ENCODE assay signal across 32 cellular contexts in the genomic region with DNA sequence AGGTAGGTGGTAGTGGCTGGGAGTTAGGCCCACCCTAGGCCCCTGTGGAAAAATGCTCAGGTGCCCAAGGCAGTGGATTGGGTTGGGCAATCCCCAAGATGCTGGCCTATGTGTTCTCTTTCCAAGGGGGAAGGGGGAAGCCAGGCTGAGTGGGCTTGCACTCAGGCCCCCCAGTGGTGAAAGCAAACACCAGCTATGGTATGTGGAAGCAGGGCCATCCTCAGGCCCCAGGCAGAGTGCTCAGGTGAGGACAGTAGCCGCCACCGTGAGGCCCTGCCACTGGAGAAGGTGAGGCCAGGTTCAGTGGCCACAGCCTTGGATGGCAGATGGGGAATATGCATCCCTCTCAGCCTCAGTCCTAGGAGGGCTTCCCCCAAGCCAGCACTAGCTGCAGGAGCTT. TPM values are rescaled to one million over a fixed set of nuclear protein-coding genes. Genes with fewer than 3 reads are reported as not detected.
DNase-seq lines count a peak whose midpoint lies in the region; ATAC-seq, FAIRE-seq and TF ChIP-seq lines count a peak whose summit lies in the region.
"Had no signal": no experiment of that assay in that cellular context is flagged by ENCODE, and none has a peak within 500 bp of the region (broad histone marks: within the 10 kb centered on the region; RNA-seq: fewer than 3 reads in every experiment).

No MANE protein-coding gene starts in this region.

- H3K9me3 Mint-ChIP-seq in memory B cell = peaks cover 12% of the 10 kb centered on the region

- H3K27ac ChIP-seq in BLaER1 = no peak overlapping the region
- H3K27ac ChIP-seq: esophagus squamous epithelium, foreskin keratinocyte, heart left ventricle, lower lobe of right lung, tibial artery had no signal

- H3K36me3 ChIP-seq in BLaER1 (peaks cover 20% of the 10 kb centered on the region), H7 (replicated peaks; ENCODE audit: control insufficient read depth, insufficient read depth, low read length) (no peaks in the 10 kb centered on the region), bronchial epithelial cell (ENCODE audit: control insufficient read depth, insufficient read depth, low read length) (no peaks in the 10 kb centered on the region)
- H3K36me3 ChIP-seq: esophagus squamous epithelium, heart left ventricle, lower lobe of right lung, tibial artery had no signal

- ATAC-seq in memory B cell (ENCODE audit: low read depth) (no peak), GM21529 (IDR thresholded peaks at IDR 0.05; ENCODE audit: unreplicated experiment) (no peak), GM19328 (IDR thresholded peaks at IDR 0.05; ENCODE audit: unreplicated experiment) (no peak)
- ATAC-seq: foreskin keratinocyte, heart left ventricle, lower lobe of right lung, Panc1 had no signal

- peaks cover 65% of the 10 kb centered on the region for H3K36me3 Mint-ChIP-seq in memory B cell

- no peak overlapping the region for H3K4me2 ChIP-seq in BLaER1

- H3K9ac ChIP-seq in BLaER1 = no peak overlapping the region

- peaks cover 50% of the 10 kb centered on the region for H3K4me1 Mint-ChIP-seq in memory B cell
- H3K4me1 Mint-ChIP-seq: neural crest cell had no signal

- H3K4me3 ChIP-seq in BLaER1 (peak overlapping the region; percentile 12; the same call in 1 of the 2 replicates), H7 (ENCODE audit: insufficient read depth, low read depth, low read length) (no peak overlapping the region), bronchial epithelial cell (ENCODE audit: low read depth, low read length) (no peak overlapping the region)
- H3K4me3 ChIP-seq: esophagus squamous epithelium, heart left ventricle, lower lobe of right lung, tibial artery had no signal

- FAIRE-seq in bronchial epithelial cell (lab: Jason Lieb, UNC) = peak; percentile 47
- FAIRE-seq: A204.1, endometrium, small intestine had no signal

- no peaks in the 10 kb centered on the region for H3K4me1 ChIP-seq in BLaER1
- H3K4me1 ChIP-seq: esophagus squamous epithelium, heart left ventricle, lower lobe of right lung, tibial artery had no signal

- peak overlapping the region; percentile 85 for H3K27ac Mint-ChIP-seq in memory B cell
- H3K27ac Mint-ChIP-seq: activated CD4-positive, alpha-beta T cell treated with anti-CD3 and anti-CD28 coated beads, Interleukin-2, amount 10 ng/mL, durations not matched to agents 24 days and 14 days; dendritic cell treated with granulocyte-macrophage colony-stimulating factor and Interleukin-4, amounts not matched to agents 40 ng/mL and 50 ng/mL, for 4 days had no signal

- DNase-seq in H7 = peak; percentile 28
- DNase-seq in bronchial epithelial cell (ENCODE audit: low read depth) = no peak
- DNase-seq in memory B cell (ENCODE audit: low spot score in 2 of 2) = no peak
- DNase-seq in NAMALWA (ENCODE audit: low spot score) = no peak
- no peak for DNase-seq in dermis blood vessel endothelial cell
- DNase-seq: activated CD4-positive, alpha-beta T cell treated with anti-CD3 and anti-CD28 coated beads, Interleukin-2, amount 10 ng/mL, durations not matched to agents 24 days and 14 days; activated CD8-positive, alpha-beta memory T cell treated with anti-CD3 and anti-CD28 coated beads for 24 hours; activated gamma-delta T cell; activated T-cell treated with anti-CD3 and anti-CD28 coated beads for 4 hours; CD4-positive, CD25-positive, alpha-beta regulatory T cell; central memory CD4-positive, alpha-beta T cell; EL; esophagus squamous epithelium; foreskin keratinocyte; heart left ventricle; IMR-90; kidney glomerular epithelial cell; lower lobe of right lung; MV-4-11; NCI-H146; Right ventricle myocardium superior; small intestine; tibial artery had no signal

- H3K4me3 Mint-ChIP-seq in memory B cell = no peak overlapping the region
- H3K4me3 Mint-ChIP-seq: activated CD4-positive, alpha-beta T cell treated with anti-CD3 and anti-CD28 coated beads, Interleukin-2, amount 10 ng/mL, durations not matched to agents 24 days and 14 days; dendritic cell treated with granulocyte-macrophage colony-stimulating factor and Interleukin-4, amounts not matched to agents 40 ng/mL and 50 ng/mL, for 4 days; neural crest cell had no signal

- H3K27me3 Mint-ChIP-seq in memory B cell = no peaks in the 10 kb centered on the region
- H3K27me3 Mint-ChIP-seq: CD4-positive, CD25-positive, alpha-beta regulatory T cell; dendritic cell treated with granulocyte-macrophage colony-stimulating factor and Interleukin-4, amounts not matched to agents 40 ng/mL and 50 ng/mL, for 4 days had no signal

- TF ChIP-seq CTCF in bronchial epithelial cell (IDR thresholded peaks at IDR 0.05; ENCODE audit: insufficient read depth, low read length, severe bottlenecking) = no peak

- no peaks in the 10 kb centered on the region for H3K27me3 ChIP-seq in BLaER1
- no peaks in the 10 kb centered on the region for H3K27me3 ChIP-seq in H7 (ENCODE audit: control insufficient read depth, insufficient read depth, low read length)
- no peaks in the 10 kb centered on the region for H3K27me3 ChIP-seq in bronchial epithelial cell (ENCODE audit: control insufficient read depth, insufficient read depth, low read length)
- H3K27me3 ChIP-seq: esophagus squamous epithelium, foreskin keratinocyte, tibial artery had no signal

- no peaks in the 10 kb centered on the region for H4K20me1 ChIP-seq in BLaER1

- peaks cover 46% of the 10 kb centered on the region for H3K9me3 ChIP-seq in BLaER1

RNA-seq across cellular contexts. Expression of a gene that starts 11.8 kb away (rescaled TPM):
- 0.24 TPM in 1 of 2 replicates, not detected in the other for total RNA-seq in H7 (2014; rRNA removed; shearing (Covaris generic))
- total RNA-seq in bronchial epithelial cell (under 0.01 TPM in 1 of 2 replicates, not detected in the other), dermis blood vessel endothelial cell (not detected in 2 replicates)
- total RNA-seq: foreskin keratinocyte, IMR-90, LHCN-M2, neural crest cell, Right ventricle myocardium superior had no signal

RNA-seq across cellular contexts. Expression of a gene that starts 54.9 kb away (rescaled TPM):
- not detected in 2 replicates for total RNA-seq in H7 (2014; rRNA removed; shearing (Covaris generic))
- under 0.01 TPM in 2 replicates for total RNA-seq in bronchial epithelial cell
- total RNA-seq in dermis blood vessel endothelial cell = 0.14 TPM in 1 of 2 replicates, not detected in the other
- total RNA-seq: activated CD4-positive, alpha-beta T cell treated with anti-CD3 and anti-CD28 coated beads, Interleukin-2, amount 10 ng/mL, durations not matched to agents 24 days and 14 days; foreskin keratinocyte; IMR-90; LHCN-M2; neural crest cell had no signal
